Comparison of ENCODE assay signal across 8 cellular contexts in genomic region chr4:53366301-53366716, GRCh38. TPM values are rescaled to one million over a fixed set of nuclear protein-coding genes. Genes with fewer than 3 reads are reported as not detected.
DNase-seq lines count a peak whose midpoint lies in the region; ATAC-seq and TF ChIP-seq lines count a peak whose summit lies in the region.

No MANE protein-coding gene starts in this region.

- peaks cover 9% of the 10 kb centered on the region for H3K4me1 ChIP-seq in Caco-2
- H3K4me1 ChIP-seq in adipocyte (ENCODE audit: control insufficient read depth, insufficient read depth, low read length) = peaks cover 35% of the 10 kb centered on the region
- H3K4me1 ChIP-seq in mesenchymal stem cell (ENCODE audit: control insufficient read depth, insufficient read depth, low read depth, low read length) = no peaks in the 10 kb centered on the region

- H3K27ac Mint-ChIP-seq in Caco-2 (ENCODE audit: unreplicated experiment) = peak overlapping the region; percentile 85

- CTCF ChIA-PET in Caco-2 (lab: Charles Lee) = no interaction called here

- peaks cover 3% of the 10 kb centered on the region for H3K27me3 Mint-ChIP-seq in Caco-2 (ENCODE audit: insufficient read depth, unreplicated experiment)

- H3K9me3 ChIP-seq in Caco-2 (no peaks in the 10 kb centered on the region), adipocyte (ENCODE audit: control insufficient read depth, low read length) (no peaks in the 10 kb centered on the region), mesenchymal stem cell (ENCODE audit: control insufficient read depth, low read length) (no peaks in the 10 kb centered on the region)

- ATAC-seq in HG02588 (IDR thresholded peaks at IDR 0.05; ENCODE audit: unreplicated experiment) = peak; percentile 4

- peaks cover 8% of the 10 kb centered on the region for H3K79me1 ChIP-seq in mesenchymal stem cell (replicated peaks; ENCODE audit: low read length, poor library complexity, severe bottlenecking)

- 27% methylated on average over 8 of the region's 8 CpGs for WGBS in mesenchymal stem cell

- no peak overlapping the region for H3K27ac ChIP-seq in mesenchymal stem cell (ENCODE audit: low read length, poor library complexity, severe bottlenecking)

- H3K4ac ChIP-seq in mesenchymal stem cell (ENCODE audit: low read depth in 1 of 2, low read length in 2 of 2) = no peak overlapping the region

- BruUV-seq in Caco-2 (replicated peaks; lab: Mats Ljungman, UMichigan) = TSS peak; percentile 100

- no peak overlapping the region for H3K14ac ChIP-seq in mesenchymal stem cell (ENCODE audit: low read length in 2 of 2)

- no peak overlapping the region for H2AK5ac ChIP-seq in mesenchymal stem cell (ENCODE audit: low read length, severe bottlenecking)

- H3K36me3 ChIP-seq in Caco-2 (ENCODE audit: control insufficient read depth, insufficient read depth, low read length) = no peaks in the 10 kb centered on the region
- no peaks in the 10 kb centered on the region for H3K36me3 ChIP-seq in adipocyte (ENCODE audit: control insufficient read depth, insufficient read depth, low read length, severe bottlenecking)
- no peaks in the 10 kb centered on the region for H3K36me3 ChIP-seq in mesenchymal stem cell (ENCODE audit: control insufficient read depth in 1 of 2, insufficient read depth in 2 of 2, low read depth in 1 of 2, low read length in 2 of 2)

- TF ChIP-seq CTCF in Caco-2 (IDR thresholded peaks at IDR 0.05; ENCODE audit: insufficient read depth in 1 of 2, low read depth in 1 of 2, low read length in 1 of 2, severe bottlenecking in 1 of 2, unreplicated experiment in 1 of 2) = no peak

- H3K27me3 ChIP-seq in Caco-2 (replicated peaks; ENCODE audit: control insufficient read depth, insufficient read depth, low read length) (no peaks in the 10 kb centered on the region), adipocyte (replicated peaks; ENCODE audit: control insufficient read depth, insufficient read depth, low read length) (no peaks in the 10 kb centered on the region), mesenchymal stem cell (ENCODE audit: control insufficient read depth in 1 of 2, insufficient read depth in 1 of 2, low read length in 2 of 2) (peaks cover 0 to 16% of the 10 kb centered on the region in 2 experiments)

- peak overlapping the region; percentile 88 for H3K4me3 ChIP-seq in Caco-2 (ENCODE audit: low read depth, low read length)
- peak overlapping the region; percentile 98 for H3K4me3 ChIP-seq in adipocyte (ENCODE audit: low read length)
- H3K4me3 ChIP-seq in mesenchymal stem cell (ENCODE audit: insufficient read depth in 1 of 2, low read depth in 1 of 2, low read length in 2 of 2) = peak overlapping the region in 1 of 2 experiments; percentile 92

- intact Hi-C loops in Caco-2 (cut with micrococcal nuclease; ENCODE audit: unreplicated experiment) = loop anchor here (1.0 kb wide), 1 partner anchor 11 kb away; the partner anchor contains the start of gene FIP1L1

- peaks cover 21% of the 10 kb centered on the region for H3K4me1 Mint-ChIP-seq in Caco-2 (ENCODE audit: low read depth, unreplicated experiment)

- H3K36me3 Mint-ChIP-seq in Caco-2 (ENCODE audit: insufficient read depth, unreplicated experiment) = peaks cover 12% of the 10 kb centered on the region

- H3K4me2 ChIP-seq in mesenchymal stem cell (ENCODE audit: low read length, poor library complexity, severe bottlenecking) = peak overlapping the region; percentile 72

- no peaks in the 10 kb centered on the region for H3K9me3 Mint-ChIP-seq in Caco-2 (ENCODE audit: unreplicated experiment)

- POLR2A ChIA-PET in Caco-2 (lab: Charles Lee) = interaction anchor here (0.6 to 1.6 kb wide), 2 partner anchors 8 to 47 kb away, joined by 3 to 6 read pairs; no protein-coding TSS in a partner anchor

- peak overlapping the region; percentile 97 for H3K4me3 Mint-ChIP-seq in Caco-2 (ENCODE audit: unreplicated experiment)

- no peak overlapping the region for H2BK5ac ChIP-seq in mesenchymal stem cell (ENCODE audit: low read depth, low read length, poor library complexity, severe bottlenecking)

- no peak overlapping the region for H3K23ac ChIP-seq in mesenchymal stem cell (ENCODE audit: low read length in 2 of 2)

- no peak overlapping the region for H4K91ac ChIP-seq in mesenchymal stem cell (ENCODE audit: low read length)

- H2BK120ac ChIP-seq in mesenchymal stem cell (ENCODE audit: low read depth, low read length) = no peak overlapping the region

- no peak overlapping the region for H2BK15ac ChIP-seq in mesenchymal stem cell (ENCODE audit: low read depth, poor library complexity, severe bottlenecking)

- H4K8ac ChIP-seq in mesenchymal stem cell (ENCODE audit: low read length) = no peak overlapping the region

- DNase-seq in Caco-2 (no peak), adipocyte (ENCODE audit: low read depth) (no peak), mesenchymal stem cell (no peak), GM03348 (ENCODE audit: low spot score) (no peak), T-helper 9 cell (no peak), C1 segment of cervical spinal cord (lab: John Stamatoyannopoulos, UW) (no peak)
- DNase-seq in effector CD8-positive, alpha-beta T cell (lab: John Stamatoyannopoulos, UW) = no peak

- no peak overlapping the region for H2BK12ac ChIP-seq in mesenchymal stem cell (ENCODE audit: low read length in 2 of 2)

- H3K9ac ChIP-seq in adipocyte (ENCODE audit: low read length) = peak overlapping the region; percentile 94
- H3K9ac ChIP-seq in mesenchymal stem cell (ENCODE audit: low read length) = peak overlapping the region; percentile 87

- no peak overlapping the region for H3K18ac ChIP-seq in mesenchymal stem cell (ENCODE audit: low read depth in 1 of 2, low read length in 2 of 2)

- H2AFZ ChIP-seq in mesenchymal stem cell (ENCODE audit: low read depth, low read length) = no peak overlapping the region

RNA-seq across cellular contexts. Expression of gene SCFD2, which starts 0.4 kb away (rescaled TPM):
- 12.2 and 14.4 TPM in 2 replicates for total RNA-seq in Caco-2 (2022)
- 9.8 TPM for polyA plus RNA-seq in mesenchymal stem cell (2013, experiment 1 of 2)
- polyA plus RNA-seq in mesenchymal stem cell (2013, experiment 2 of 2) = 10.4 TPM

RNA-seq across cellular contexts. Expression of gene FIP1L1, which starts 11.1 kb away (rescaled TPM):
- total RNA-seq in Caco-2 (2022) = 62.5 and 69.4 TPM in 2 replicates
- 75.9 TPM for polyA plus RNA-seq in mesenchymal stem cell (2013, experiment 1 of 2)
- polyA plus RNA-seq in mesenchymal stem cell (2013, experiment 2 of 2) = 80.0 TPM
